ENCODE assay signal across 9 cellular contexts in the genomic region with DNA sequence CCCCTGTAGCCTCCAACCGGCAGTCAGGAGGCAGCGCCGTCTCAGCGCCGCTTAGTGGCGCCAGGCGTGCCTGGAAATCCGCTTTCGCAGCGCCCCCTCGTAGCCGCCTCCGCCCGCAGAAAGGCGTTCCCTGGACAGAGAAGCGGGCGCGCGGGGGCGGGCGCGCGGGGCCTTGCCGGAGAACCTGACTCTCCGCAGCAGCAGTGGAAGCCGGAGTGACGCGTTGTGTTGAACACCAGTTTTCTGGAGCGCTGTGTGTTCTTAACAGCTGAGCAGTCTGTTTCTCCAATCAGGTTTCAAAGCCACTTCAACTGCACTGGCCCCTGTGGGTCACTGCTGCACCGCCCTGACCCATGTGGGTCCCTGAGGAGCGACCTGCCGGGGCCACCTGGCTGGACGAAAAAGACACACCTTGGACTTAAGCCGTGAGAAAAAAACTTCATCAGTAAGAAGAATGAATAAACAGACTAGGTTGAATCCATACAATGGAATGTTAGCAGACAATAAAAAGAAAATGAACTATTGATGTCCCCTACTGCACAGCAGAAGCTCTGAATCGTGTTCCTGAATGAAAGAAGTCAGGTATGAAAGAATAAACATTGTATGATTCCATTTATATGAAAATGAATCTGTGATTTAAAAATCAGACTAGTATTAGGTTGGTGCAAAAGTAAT. TPM values are rescaled to one million over a fixed set of nuclear protein-coding genes. Genes with fewer than 3 reads are reported as not detected.
DNase-seq lines count a peak whose midpoint lies in the region; ATAC-seq and TF ChIP-seq lines count a peak whose summit lies in the region.
"Not testable (repeated sequence)": the region's sequence is repeated elsewhere in the genome, so short reads cannot be mapped to it uniquely, and the experiment has no call there.
"Had no signal": no experiment of that assay in that cellular context is flagged by ENCODE, and none has a peak within 500 bp of the region (broad histone marks: within the 10 kb centered on the region; RNA-seq: fewer than 3 reads in every experiment).

No MANE protein-coding gene starts in this region.

- H3K4me1 ChIP-seq in right atrium auricular region; naive thymus-derived CD4-positive, alpha-beta T cell (ENCODE audit: control insufficient read depth in 2 of 2, insufficient read depth in 2 of 2, low read length in 2 of 2): not testable (repeated sequence)

- not testable (repeated sequence) for H3K27me3 ChIP-seq in right atrium auricular region; naive thymus-derived CD4-positive, alpha-beta T cell (ENCODE audit: control insufficient read depth in 2 of 2, insufficient read depth in 2 of 2, low read length in 2 of 2)

- DNase-seq in AG10803 (ENCODE audit: low read depth) (peak; percentile 10), M059J (ENCODE audit: low read depth) (peak; percentile 63)
- DNase-seq in activated CD8-positive, alpha-beta T cell treated with anti-CD3 and anti-CD28 coated beads for 36 hours = peak; percentile 3
- DNase-seq in right atrium auricular region (ENCODE audit: low spot score) = not testable (repeated sequence)
- peak in 4 of 9 donors; percentile 4 to 13 (median 9) for DNase-seq in naive thymus-derived CD4-positive, alpha-beta T cell

- H3K27ac Mint-ChIP-seq in activated CD8-positive, alpha-beta T cell treated with anti-CD3 and anti-CD28 coated beads for 36 hours; dendritic cell treated with granulocyte-macrophage colony-stimulating factor and Interleukin-4, amounts not matched to agents 40 ng/mL and 50 ng/mL, for 4 days; naive thymus-derived CD4-positive, alpha-beta T cell; stimulated activated memory B cell treated with anti-CD40 and anti-IgM and Interleukin-4, amounts not matched to agents 10 μg/mL and 1 μg/mL and 100 μg/mL, for 72 hours: not testable (repeated sequence)

- TF ChIP-seq CTCF in AG10803 (conservative IDR thresholded peaks at IDR 0.05; ENCODE audit: low read length); activated CD8-positive, alpha-beta T cell treated with anti-CD3 and anti-CD28 coated beads for 36 hours (IDR thresholded peaks at IDR 0.05): not testable (repeated sequence)
- peak in 1 of 2 donors; percentile 52 for TF ChIP-seq CTCF in right atrium auricular region (IDR thresholded peaks at IDR 0.05)

- not testable (repeated sequence) for H3K4me3 Mint-ChIP-seq in activated CD8-positive, alpha-beta T cell treated with anti-CD3 and anti-CD28 coated beads for 36 hours
- H3K4me3 Mint-ChIP-seq in dendritic cell treated with granulocyte-macrophage colony-stimulating factor and Interleukin-4, amounts not matched to agents 40 ng/mL and 50 ng/mL, for 4 days = peak overlapping the region; percentile 62
- peak overlapping the region in 8 of 10 donors; percentile 31 to 72 (median 58) for H3K4me3 Mint-ChIP-seq in naive thymus-derived CD4-positive, alpha-beta T cell
- H3K4me3 Mint-ChIP-seq in stimulated activated memory B cell treated with anti-CD40 and anti-IgM and Interleukin-4, amounts not matched to agents 10 μg/mL and 1 μg/mL and 100 μg/mL, for 72 hours = peak overlapping the region; percentile 47

- intact Hi-C loops in activated CD8-positive, alpha-beta T cell treated with anti-CD3 and anti-CD28 coated beads for 36 hours (cut with micrococcal nuclease); dendritic cell treated with granulocyte-macrophage colony-stimulating factor and Interleukin-4, amounts not matched to agents 40 ng/mL and 50 ng/mL, for 4 days (cut with micrococcal nuclease); naive thymus-derived CD4-positive, alpha-beta T cell (cut with micrococcal nuclease): not testable (repeated sequence)

- not testable (repeated sequence) for H3K9me3 Mint-ChIP-seq in activated CD8-positive, alpha-beta T cell treated with anti-CD3 and anti-CD28 coated beads for 36 hours; dendritic cell treated with granulocyte-macrophage colony-stimulating factor and Interleukin-4, amounts not matched to agents 40 ng/mL and 50 ng/mL, for 4 days; naive thymus-derived CD4-positive, alpha-beta T cell; stimulated activated memory B cell treated with anti-CD40 and anti-IgM and Interleukin-4, amounts not matched to agents 10 μg/mL and 1 μg/mL and 100 μg/mL, for 72 hours

- H3K27ac ChIP-seq in right atrium auricular region = peak overlapping the region; percentile 9 to 82
- not testable (repeated sequence) for H3K27ac ChIP-seq in naive thymus-derived CD4-positive, alpha-beta T cell (ENCODE audit: low read depth, low read length)

- not testable (repeated sequence) for H3K36me3 ChIP-seq in right atrium auricular region; naive thymus-derived CD4-positive, alpha-beta T cell (ENCODE audit: control insufficient read depth in 2 of 3, insufficient read depth in 3 of 3, low read length in 3 of 3)

- not testable (repeated sequence) for H3K4me1 Mint-ChIP-seq in activated CD8-positive, alpha-beta T cell treated with anti-CD3 and anti-CD28 coated beads for 36 hours (ENCODE audit: low read depth); dendritic cell treated with granulocyte-macrophage colony-stimulating factor and Interleukin-4, amounts not matched to agents 40 ng/mL and 50 ng/mL, for 4 days (ENCODE audit: low read depth); naive thymus-derived CD4-positive, alpha-beta T cell; stimulated activated memory B cell treated with anti-CD40 and anti-IgM and Interleukin-4, amounts not matched to agents 10 μg/mL and 1 μg/mL and 100 μg/mL, for 72 hours

- CTCF ChIA-PET in activated CD8-positive, alpha-beta T cell treated with anti-CD3 and anti-CD28 coated beads for 36 hours (lab: Charles Lee); naive thymus-derived CD4-positive, alpha-beta T cell (lab: Charles Lee): not testable (repeated sequence)

- POLR2A ChIA-PET in activated CD8-positive, alpha-beta T cell treated with anti-CD3 and anti-CD28 coated beads for 36 hours (lab: Charles Lee); naive thymus-derived CD4-positive, alpha-beta T cell (lab: Charles Lee): not testable (repeated sequence)

- H3K27me3 Mint-ChIP-seq in activated CD8-positive, alpha-beta T cell treated with anti-CD3 and anti-CD28 coated beads for 36 hours; stimulated activated memory B cell treated with anti-CD40 and anti-IgM and Interleukin-4, amounts not matched to agents 10 μg/mL and 1 μg/mL and 100 μg/mL, for 72 hours: not testable (repeated sequence)
- peaks cover 14% of the 10 kb centered on the region for H3K27me3 Mint-ChIP-seq in dendritic cell treated with granulocyte-macrophage colony-stimulating factor and Interleukin-4, amounts not matched to agents 40 ng/mL and 50 ng/mL, for 4 days
- peaks cover 0 to 10% (median 6%) of the 10 kb centered on the region in 5 donors for H3K27me3 Mint-ChIP-seq in naive thymus-derived CD4-positive, alpha-beta T cell

- not testable (repeated sequence) for H3K9me3 ChIP-seq in right atrium auricular region; naive thymus-derived CD4-positive, alpha-beta T cell (ENCODE audit: control insufficient read depth in 2 of 3, low read length in 3 of 3)

- not testable (repeated sequence) for H3K36me3 Mint-ChIP-seq in activated CD8-positive, alpha-beta T cell treated with anti-CD3 and anti-CD28 coated beads for 36 hours (ENCODE audit: low read depth); dendritic cell treated with granulocyte-macrophage colony-stimulating factor and Interleukin-4, amounts not matched to agents 40 ng/mL and 50 ng/mL, for 4 days (ENCODE audit: low read depth); naive thymus-derived CD4-positive, alpha-beta T cell; stimulated activated memory B cell treated with anti-CD40 and anti-IgM and Interleukin-4, amounts not matched to agents 10 μg/mL and 1 μg/mL and 100 μg/mL, for 72 hours

- H3K4me3 ChIP-seq in AG10803 (ENCODE audit: low read length) (peak overlapping the region; percentile 57), right atrium auricular region (peak overlapping the region; percentile 42 to 45)
- H3K4me3 ChIP-seq in naive thymus-derived CD4-positive, alpha-beta T cell (ENCODE audit: low read length) = not testable (repeated sequence)

- peak; percentile 56 for ATAC-seq in GM21723 (IDR thresholded peaks at IDR 0.05; ENCODE audit: unreplicated experiment)
- peak; percentile 91 for ATAC-seq in activated CD8-positive, alpha-beta T cell treated with anti-CD3 and anti-CD28 coated beads for 36 hours
- peak; percentile 82 for ATAC-seq in naive thymus-derived CD4-positive, alpha-beta T cell
- peak; percentile 32 for ATAC-seq in stimulated activated memory B cell treated with anti-CD40 and anti-IgM and Interleukin-4, amounts not matched to agents 10 μg/mL and 1 μg/mL and 100 μg/mL, for 72 hours

RNA-seq across cellular contexts. Expression of a gene that starts 22.8 kb away (rescaled TPM):
- 0.37 and 2.9 TPM in 2 replicates for total RNA-seq in M059J (2014; rRNA removed; shearing (Covaris generic))
- not detected for total RNA-seq in activated CD8-positive, alpha-beta T cell treated with anti-CD3 and anti-CD28 coated beads for 36 hours
- total RNA-seq in right atrium auricular region = 10 to 100 TPM; 12.5 to 44.2 TPM
- under 1 TPM in 1 of 5 experiments, not detected in 4; 0.29 TPM for total RNA-seq in naive thymus-derived CD4-positive, alpha-beta T cell
- not detected for polyA plus RNA-seq in naive thymus-derived CD4-positive, alpha-beta T cell
- total RNA-seq: occipital lobe had no signal

Comparison
In these comparisons a context has a peak if more than half of its experiments do, and no peak if none do; other contexts are left out.
1. ATAC-seq: peak in every context shown above with its lines; median percentile 91 in activated CD8-positive, alpha-beta T cell treated with anti-CD3 and anti-CD28 coated beads for 36 hours; 82 in naive thymus-derived CD4-positive, alpha-beta T cell; 56 in GM21723; 32 in stimulated activated memory B cell treated with anti-CD40 and anti-IgM and Interleukin-4, amounts not matched to agents 10 μg/mL and 1 μg/mL and 100 μg/mL, for 72 hours.